Comparison of ENCODE assay signal across 3 cellular contexts in genomic region chr4:159925770-159926169, GRCh38.
TF ChIP-seq lines count a peak whose summit lies in the region.

No MANE protein-coding gene starts in this region.

TF ChIP-seq in GM23338, 12 proteins besides CTCF, POLR2A, EP300 and RAD21 (continues in another document):
- no peak for TF ChIP-seq ZNF462 (CRISPR knock-in tag; IDR thresholded peaks at IDR 0.05)
- TF ChIP-seq NANOG (IDR thresholded peaks at IDR 0.05; ENCODE audit: borderline replicate concordance), result no peak
- no peak for TF ChIP-seq JUNB (IDR thresholded peaks at IDR 0.05; ENCODE audit: unreplicated experiment)
- TF ChIP-seq STAT1 (IDR thresholded peaks at IDR 0.05; ENCODE audit: unreplicated experiment), result no peak
- no peak for TF ChIP-seq ZNF331 (CRISPR knock-in tag; IDR thresholded peaks at IDR 0.05; ENCODE audit: low read depth)
- no peak for TF ChIP-seq CREB1 (CRISPR knock-in tag; IDR thresholded peaks at IDR 0.05; ENCODE audit: low read depth)
- TF ChIP-seq EZH2 (IDR thresholded peaks at IDR 0.05; ENCODE audit: low read depth, unreplicated experiment), result no peak
- no peak for TF ChIP-seq POLR2AphosphoS5 (IDR thresholded peaks at IDR 0.05; ENCODE audit: low read depth)

TF ChIP-seq in Ishikawa, 13 proteins besides CTCF, POLR2A, EP300 and RAD21 (continued from another document):
- TF ChIP-seq YY1 (IDR thresholded peaks at IDR 0.05; ENCODE audit: low read depth), result no peak
- no peak for TF ChIP-seq TAF1 (IDR thresholded peaks at IDR 0.05; ENCODE audit: low read depth)
- TF ChIP-seq NFIC (IDR thresholded peaks at IDR 0.05), result no peak
- TF ChIP-seq TCF12 (IDR thresholded peaks at IDR 0.05; ENCODE audit: low read depth), result no peak
- no peak for TF ChIP-seq ZBTB7A (IDR thresholded peaks at IDR 0.05; ENCODE audit: low read depth)
- no peak for TF ChIP-seq REST (IDR thresholded peaks at IDR 0.05; ENCODE audit: low read depth)
TF ChIP-seq in Ishikawa: peak in this region for 1.

TF ChIP-seq in GM12878, 131 proteins besides CTCF, POLR2A, EP300 and RAD21 (continued from another document):
- no peak for TF ChIP-seq NKRF (conservative IDR thresholded peaks at IDR 0.05)
TF ChIP-seq in GM12878: peak in this region for 1.
